9 cellular contexts compared by ENCODE assay signal in the genomic region with DNA sequence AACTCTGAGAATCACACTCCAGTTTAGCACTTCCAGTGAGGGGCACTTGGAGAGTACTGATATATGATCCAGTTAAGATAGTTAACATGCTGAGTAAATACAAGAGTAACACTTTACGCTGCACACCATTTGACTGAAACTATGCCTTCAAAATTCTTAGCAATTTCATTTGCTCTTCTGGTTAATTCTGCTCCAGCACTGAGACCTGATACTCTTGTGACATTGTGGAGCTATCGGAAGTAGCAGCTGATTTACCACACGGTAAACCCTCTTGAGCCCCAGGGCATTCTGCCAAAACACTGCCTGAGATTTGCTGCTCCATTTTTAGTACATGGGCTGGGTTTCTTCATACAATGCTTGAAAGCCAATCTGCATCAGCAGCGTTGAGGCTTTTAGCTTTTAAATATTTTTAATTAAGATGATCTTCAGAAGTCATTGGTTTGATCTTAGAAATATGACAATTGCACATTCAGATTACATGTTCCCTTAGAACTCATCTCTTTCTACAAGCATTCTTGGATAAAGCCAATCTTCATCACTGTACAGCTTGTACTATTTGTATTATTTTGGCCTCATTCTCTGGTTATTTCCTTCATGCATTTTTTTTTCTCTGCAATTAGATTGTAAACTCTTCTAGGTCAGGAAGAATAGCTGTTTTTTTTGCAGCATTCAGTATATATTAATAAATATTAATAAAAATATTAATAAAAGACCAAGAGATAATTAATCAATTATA.
DNase-seq lines count a peak whose midpoint lies in the region; ATAC-seq and TF ChIP-seq lines count a peak whose summit lies in the region.
"Had no signal": no experiment of that assay in that cellular context is flagged by ENCODE, and none has a peak within 500 bp of the region (broad histone marks: within the 10 kb centered on the region; RNA-seq: fewer than 3 reads in every experiment).

No MANE protein-coding gene starts in this region.

- no peak overlapping the region for H3K27ac Mint-ChIP-seq in activated CD4-positive, alpha-beta T cell treated with anti-CD3 and anti-CD28 coated beads for 36 hours
- H3K27ac Mint-ChIP-seq in T-helper 2 cell treated with Interferon-gamma antibody and Interleukin-4, amounts not matched to agents 5 μg/mL and 100 μg/mL, for 36 hours = no peak overlapping the region
- H3K27ac Mint-ChIP-seq in immature natural killer cell = no peak overlapping the region

- CTCF ChIA-PET in activated CD4-positive, alpha-beta T cell treated with anti-CD3 and anti-CD28 coated beads for 36 hours (lab: Charles Lee) = interaction anchor here (0.6 to 2.0 kb wide), 2 partner anchors 13 to 226 kb away, joined by 4 to 7 read pairs; no protein-coding TSS in a partner anchor

- ATAC-seq in activated CD4-positive, alpha-beta T cell treated with anti-CD3 and anti-CD28 coated beads for 36 hours = peak; percentile 78
- peak; percentile 67 for ATAC-seq in HG03520 (IDR thresholded peaks at IDR 0.05; ENCODE audit: unreplicated experiment)
- ATAC-seq in gastrocnemius medialis = peak; percentile 86 to 88
- ATAC-seq in GM19397 (IDR thresholded peaks at IDR 0.05; ENCODE audit: unreplicated experiment) = no peak

- no peaks in the 10 kb centered on the region for H3K36me3 ChIP-seq in gastrocnemius medialis
- no peaks in the 10 kb centered on the region for H3K36me3 ChIP-seq in ascending aorta
- H3K36me3 ChIP-seq: HAP-1 had no signal

- peaks cover 4% of the 10 kb centered on the region for H3K27me3 Mint-ChIP-seq in activated CD4-positive, alpha-beta T cell treated with anti-CD3 and anti-CD28 coated beads for 36 hours
- H3K27me3 Mint-ChIP-seq in T-helper 2 cell treated with Interferon-gamma antibody and Interleukin-4, amounts not matched to agents 5 μg/mL and 100 μg/mL, for 36 hours (ENCODE audit: low read depth) = peaks cover 48% of the 10 kb centered on the region
- H3K27me3 Mint-ChIP-seq in immature natural killer cell (ENCODE audit: low read depth in 3 of 3) = peaks cover 0 to 1% (median 0%) of the 10 kb centered on the region in 3 donors

- H3K4me1 Mint-ChIP-seq in activated CD4-positive, alpha-beta T cell treated with anti-CD3 and anti-CD28 coated beads for 36 hours = peaks cover 4% of the 10 kb centered on the region
- peaks cover 4% of the 10 kb centered on the region for H3K4me1 Mint-ChIP-seq in T-helper 2 cell treated with Interferon-gamma antibody and Interleukin-4, amounts not matched to agents 5 μg/mL and 100 μg/mL, for 36 hours (ENCODE audit: low read depth)
- H3K4me1 Mint-ChIP-seq in immature natural killer cell = no peaks in the 10 kb centered on the region

- peaks cover 7 to 10% of the 10 kb centered on the region in 2 donors for H3K4me1 ChIP-seq in gastrocnemius medialis
- no peaks in the 10 kb centered on the region for H3K4me1 ChIP-seq in ascending aorta

- TF ChIP-seq POLR2A in gastrocnemius medialis (IDR thresholded peaks at IDR 0.05) = no peak

- in situ Hi-C loops in gastrocnemius medialis (cut with MboI; ENCODE audit: low sequenced_read_pairs in 4 of 4) = loop anchor here in 3 of 4 donors (25.0 kb wide), 2 partner anchors 482 to 557 kb away; partner anchors contain the start of gene COL25A1 (in 1 of the 3)

- POLR2A ChIA-PET in activated CD4-positive, alpha-beta T cell treated with anti-CD3 and anti-CD28 coated beads for 36 hours (lab: Charles Lee) = no interaction called here

- no peaks in the 10 kb centered on the region for H3K36me3 Mint-ChIP-seq in activated CD4-positive, alpha-beta T cell treated with anti-CD3 and anti-CD28 coated beads for 36 hours (ENCODE audit: low read depth)
- no peaks in the 10 kb centered on the region for H3K36me3 Mint-ChIP-seq in T-helper 2 cell treated with Interferon-gamma antibody and Interleukin-4, amounts not matched to agents 5 μg/mL and 100 μg/mL, for 36 hours (ENCODE audit: low read depth)
- no peaks in the 10 kb centered on the region for H3K36me3 Mint-ChIP-seq in immature natural killer cell

- DNase-seq in activated CD4-positive, alpha-beta T cell treated with anti-CD3 and anti-CD28 coated beads for 36 hours = peak; percentile 48
- no peak for DNase-seq in activated CD4-positive, alpha-beta T cell treated with anti-CD3 and anti-CD28 coated beads, Interleukin-2, amount 50 U/mL, for 4 hours
- peak; percentile 22 for DNase-seq in T-helper 2 cell treated with Interferon-gamma antibody and Interleukin-4, amounts not matched to agents 5 μg/mL and 100 μg/mL, for 36 hours (ENCODE audit: low spot score)
- peak; percentile 35 to 56 for DNase-seq in gastrocnemius medialis
- DNase-seq in ascending aorta (ENCODE audit: low spot score in 2 of 2) = no peak
- no peak for DNase-seq in immature natural killer cell

- TF ChIP-seq CTCF in gastrocnemius medialis (IDR thresholded peaks at IDR 0.05 in 4 of 5, conservative IDR thresholded peaks at IDR 0.05 in 1 of 5) (no peak), ascending aorta (IDR thresholded peaks at IDR 0.05) (no peak)

- H3K9me3 Mint-ChIP-seq in activated CD4-positive, alpha-beta T cell treated with anti-CD3 and anti-CD28 coated beads for 36 hours (ENCODE audit: low read depth) = no peaks in the 10 kb centered on the region
- H3K9me3 Mint-ChIP-seq in T-helper 2 cell treated with Interferon-gamma antibody and Interleukin-4, amounts not matched to agents 5 μg/mL and 100 μg/mL, for 36 hours = no peaks in the 10 kb centered on the region
- H3K9me3 Mint-ChIP-seq in immature natural killer cell = no peaks in the 10 kb centered on the region

- H3K4me3 ChIP-seq in gastrocnemius medialis (peak overlapping the region in 1 of 4 donors; percentile 0), ascending aorta (no peak overlapping the region)
- H3K4me3 ChIP-seq: HAP-1 had no signal

- H3K27ac ChIP-seq in gastrocnemius medialis (no peak overlapping the region), ascending aorta (no peak overlapping the region)

- H3K27me3 ChIP-seq in gastrocnemius medialis = no peaks in the 10 kb centered on the region
- no peaks in the 10 kb centered on the region for H3K27me3 ChIP-seq in ascending aorta

- intact Hi-C loops in activated CD4-positive, alpha-beta T cell treated with anti-CD3 and anti-CD28 coated beads for 36 hours (cut with DNase I, micrococcal nuclease) = loop anchor here in 1 of 2 experiments (10.0 kb wide), 1 partner anchor 464 kb away; no protein-coding TSS in a partner anchor
- intact Hi-C loops in gastrocnemius medialis (cut with DNase I; ENCODE audit: low total_unique reads) (loop anchor here (10.0 kb wide), 2 partner anchors 84 to 464 kb away; no protein-coding TSS in a partner anchor), ascending aorta (cut with DNase I) (loop anchor here (10.0 kb wide), 1 partner anchor 474 kb away; the partner anchor contains the start of gene COL25A1)

- H3K4me3 Mint-ChIP-seq in activated CD4-positive, alpha-beta T cell treated with anti-CD3 and anti-CD28 coated beads for 36 hours = no peak overlapping the region
- no peak overlapping the region for H3K4me3 Mint-ChIP-seq in T-helper 2 cell treated with Interferon-gamma antibody and Interleukin-4, amounts not matched to agents 5 μg/mL and 100 μg/mL, for 36 hours
- no peak overlapping the region for H3K4me3 Mint-ChIP-seq in immature natural killer cell

- H3K9me3 ChIP-seq in gastrocnemius medialis (no peaks in the 10 kb centered on the region), ascending aorta (no peaks in the 10 kb centered on the region)
- H3K9me3 ChIP-seq: HAP-1 had no signal

Comparison
In these comparisons a context has a peak if more than half of its experiments do, and no peak if none do; other contexts are left out.
1. DNase-seq: peak in activated CD4-positive, alpha-beta T cell treated with anti-CD3 and anti-CD28 coated beads for 36 hours (single experiment), T-helper 2 cell treated with Interferon-gamma antibody and Interleukin-4, amounts not matched to agents 5 μg/mL and 100 μg/mL, for 36 hours (single experiment) and gastrocnemius medialis (2 of 2); none in activated CD4-positive, alpha-beta T cell treated with anti-CD3 and anti-CD28 coated beads, Interleukin-2, amount 50 U/mL, for 4 hours (0 of 2), ascending aorta (0 of 2) and immature natural killer cell (0 of 3).